ENCODE assay signal across 28 cellular contexts in genomic region chr7:44150966-44151678, GRCh38. TPM values are rescaled to one million over a fixed set of nuclear protein-coding genes. Genes with fewer than 3 reads are reported as not detected.
DNase-seq lines count a peak whose midpoint lies in the region; ATAC-seq lines count a peak whose summit lies in the region.
"Had no signal": no experiment of that assay in that cellular context is flagged by ENCODE, and none has a peak within 500 bp of the region (broad histone marks: within the 10 kb centered on the region; RNA-seq: fewer than 3 reads in every experiment).

No MANE protein-coding gene starts in this region.

- peaks cover 4% of the 10 kb centered on the region; the same call in 1 of the 2 replicates for H3K27me3 ChIP-seq in H7 (ENCODE audit: control insufficient read depth, insufficient read depth, low read length)
- H3K27me3 ChIP-seq: transverse colon had no signal

- no peaks in the 10 kb centered on the region for H3K36me3 Mint-ChIP-seq in T-helper 17 cell (ENCODE audit: low read depth)
- H3K36me3 Mint-ChIP-seq: activated naive CD4-positive, alpha-beta T cell treated with anti-CD3 and anti-CD28 coated beads, Interleukin-2, amount 50 U/mL, for 72 hours; naive thymus-derived CD4-positive, alpha-beta T cell had no signal

- no peaks in the 10 kb centered on the region for H3K27me3 Mint-ChIP-seq in T-helper 17 cell

- H3K4me3 ChIP-seq in H7 (ENCODE audit: insufficient read depth, low read depth, low read length) = no peak overlapping the region
- H3K4me3 ChIP-seq: left ventricle myocardium inferior, transverse colon had no signal

- peak overlapping the region; percentile 57 for H3K27ac Mint-ChIP-seq in T-helper 17 cell
- H3K27ac Mint-ChIP-seq: activated naive CD4-positive, alpha-beta T cell treated with anti-CD3 and anti-CD28 coated beads, Interleukin-2, amount 50 U/mL, for 72 hours; naive thymus-derived CD4-positive, alpha-beta T cell had no signal

- DNase-seq in H7 = peak; percentile 28
- no peak for DNase-seq in T-helper 17 cell
- peak; percentile 1 for DNase-seq in hepatic stellate cell (ENCODE audit: low spot score)
- peak; percentile 45 for DNase-seq in posterior vena cava (ENCODE audit: low spot score)
- no peak for DNase-seq in stimulated activated naive CD4-positive, alpha-beta T cell (lab: John Stamatoyannopoulos, UW)
- DNase-seq: activated CD4-positive, alpha-beta T cell treated with anti-CD3 and anti-CD28 coated beads, Interleukin-2, amount 10 ng/mL, durations not matched to agents 7 days and 5 days; anterior cingulate cortex; COR-L47; DMS79; GF-D8; Karpas-422; left ventricle myocardium inferior; midbrain; NCI-H1436 treated with DMSO at 0.1 percent for 48 hours; NCI-H2107; retina; Right ventricle myocardium superior; stimulated activated CD4-positive, alpha-beta T cell treated with anti-CD3 and anti-CD28 coated beads, Interleukin-2, amount 100 ng/mL, for 24 hours; T-helper 9 cell; transverse colon had no signal

- no peaks in the 10 kb centered on the region for H3K4me1 Mint-ChIP-seq in T-helper 17 cell

- no peaks in the 10 kb centered on the region for H3K36me3 ChIP-seq in H7 (replicated peaks; ENCODE audit: control insufficient read depth, insufficient read depth, low read length)
- H3K36me3 ChIP-seq: left ventricle myocardium inferior, transverse colon had no signal

- no peak overlapping the region for H3K4me3 Mint-ChIP-seq in T-helper 17 cell
- H3K4me3 Mint-ChIP-seq: activated CD4-positive, alpha-beta T cell treated with anti-CD3 and anti-CD28 coated beads, Interleukin-2, amount 10 ng/mL, durations not matched to agents 7 days and 5 days; naive thymus-derived CD4-positive, alpha-beta T cell had no signal

- H3K9me3 ChIP-seq in T-helper 17 cell (ENCODE audit: control insufficient read depth, low read length, poor library complexity, severe bottlenecking) = no peaks in the 10 kb centered on the region
- H3K9me3 ChIP-seq: left ventricle myocardium inferior, transverse colon had no signal

- ATAC-seq in T-helper 17 cell (no peak), GM21360 (IDR thresholded peaks at IDR 0.05; ENCODE audit: unreplicated experiment) (no peak), HG03521 (IDR thresholded peaks at IDR 0.05; ENCODE audit: unreplicated experiment) (no peak)
- ATAC-seq: activated naive CD4-positive, alpha-beta T cell treated with anti-CD3 and anti-CD28 coated beads, Interleukin-2, amount 50 U/mL, for 72 hours; naive thymus-derived CD4-positive, alpha-beta T cell had no signal

- intact Hi-C loops in posterior vena cava (cut with DNase I) = no loop called here

RNA-seq across cellular contexts. Expression of gene MYL7, which starts 10.0 kb away (rescaled TPM):
- 1.4 and 4.7 TPM in 2 replicates for total RNA-seq in H7 (2014; rRNA removed; shearing (Covaris generic))
- not detected for total RNA-seq in T-helper 17 cell
- 1 to 10 TPM in 1 of 2 donors, not detected in 1; 1.4 TPM for total RNA-seq in posterior vena cava
- total RNA-seq: activated CD4-positive, alpha-beta T cell treated with anti-CD3 and anti-CD28 coated beads, Interleukin-2, amount 10 ng/mL, durations not matched to agents 7 days and 5 days; activated naive CD4-positive, alpha-beta T cell treated with anti-CD3 and anti-CD28 coated beads, Interleukin-2, amount 50 U/mL, for 72 hours; dermis microvascular lymphatic vessel endothelial cell; endothelial cell of umbilical vein; fibroblast of lung; naive thymus-derived CD4-positive, alpha-beta T cell; osteocyte; transverse colon had no signal

RNA-seq across cellular contexts. Expression of gene POLD2, which starts 27.8 kb away (rescaled TPM):
- 134 and 136 TPM in 2 replicates for total RNA-seq in H7 (2014; rRNA removed; shearing (Covaris generic))
- total RNA-seq in T-helper 17 cell (10 to 100 TPM; 46.3 to 53.3 TPM), posterior vena cava (10 to 100 TPM; 39.9 to 60.0 TPM)

RNA-seq across cellular contexts. Expression of gene GCK, which starts 38.1 kb away (rescaled TPM):
- total RNA-seq in H7 (2014; rRNA removed; shearing (Covaris generic)) = 2.8 and 3.7 TPM in 2 replicates
- under 1 TPM in 1 of 2 donors, not detected in 1; 0.45 TPM for total RNA-seq in T-helper 17 cell
- total RNA-seq in posterior vena cava = under 1 TPM; 0.51 to 0.81 TPM
- total RNA-seq: activated CD4-positive, alpha-beta T cell treated with anti-CD3 and anti-CD28 coated beads, Interleukin-2, amount 10 ng/mL, durations not matched to agents 7 days and 5 days; osteocyte had no signal

RNA-seq across cellular contexts. Expression of gene AEBP1, which starts 47.0 kb away (rescaled TPM):
- 12.9 and 15.8 TPM in 2 replicates for total RNA-seq in H7 (2014; rRNA removed; shearing (Covaris generic))
- total RNA-seq in T-helper 17 cell (1 to 10 TPM; 1.1 to 4.2 TPM), posterior vena cava (100 to 1,000 TPM; 783 to 919 TPM)

RNA-seq across cellular contexts. Expression of gene YKT6, which starts 49.7 kb away (rescaled TPM):
- 82.4 and 93.4 TPM in 2 replicates for total RNA-seq in H7 (2014; rRNA removed; shearing (Covaris generic))
- total RNA-seq in T-helper 17 cell (10 to 100 TPM; 68.2 to 68.9 TPM), posterior vena cava (10 to 100 TPM; 56.7 to 71.8 TPM)

Comparison
In these comparisons a context has a peak if more than half of its experiments do, and no peak if none do; other contexts are left out.
1. DNase-seq: peak in H7 (single experiment), hepatic stellate cell (single experiment) and posterior vena cava (single experiment); none in T-helper 17 cell (0 of 3) and stimulated activated naive CD4-positive, alpha-beta T cell (0 of 6).